1 cellular context compared by ENCODE assay signal in genomic region chr6:4485735-4486134, GRCh38.
TF ChIP-seq lines count a peak whose summit lies in the region.

No MANE protein-coding gene starts in this region.

TF ChIP-seq in H1, 55 proteins besides CTCF, POLR2A, EP300 and RAD21:
- TF ChIP-seq SAP30 (IDR thresholded peaks at IDR 0.05; ENCODE audit: insufficient read depth, insufficient replicate concordance, low read length): no peak
- TF ChIP-seq JUN (IDR thresholded peaks at IDR 0.05; ENCODE audit: low read depth, low read length): no peak
- no peak for TF ChIP-seq BCL11A (IDR thresholded peaks at IDR 0.05; ENCODE audit: low read depth in 2 of 2, low read length in 2 of 2)
- no peak for TF ChIP-seq CTBP2 (IDR thresholded peaks at IDR 0.05; ENCODE audit: borderline replicate concordance, insufficient read depth, insufficient read length, low read length)
- no peak for TF ChIP-seq BRCA1 (IDR thresholded peaks at IDR 0.05; ENCODE audit: low read depth, low read length)
- no peak for TF ChIP-seq SP1 (IDR thresholded peaks at IDR 0.05; ENCODE audit: low read depth, low read length)
